Comparison of ENCODE assay signal across 9 cellular contexts in the genomic region with DNA sequence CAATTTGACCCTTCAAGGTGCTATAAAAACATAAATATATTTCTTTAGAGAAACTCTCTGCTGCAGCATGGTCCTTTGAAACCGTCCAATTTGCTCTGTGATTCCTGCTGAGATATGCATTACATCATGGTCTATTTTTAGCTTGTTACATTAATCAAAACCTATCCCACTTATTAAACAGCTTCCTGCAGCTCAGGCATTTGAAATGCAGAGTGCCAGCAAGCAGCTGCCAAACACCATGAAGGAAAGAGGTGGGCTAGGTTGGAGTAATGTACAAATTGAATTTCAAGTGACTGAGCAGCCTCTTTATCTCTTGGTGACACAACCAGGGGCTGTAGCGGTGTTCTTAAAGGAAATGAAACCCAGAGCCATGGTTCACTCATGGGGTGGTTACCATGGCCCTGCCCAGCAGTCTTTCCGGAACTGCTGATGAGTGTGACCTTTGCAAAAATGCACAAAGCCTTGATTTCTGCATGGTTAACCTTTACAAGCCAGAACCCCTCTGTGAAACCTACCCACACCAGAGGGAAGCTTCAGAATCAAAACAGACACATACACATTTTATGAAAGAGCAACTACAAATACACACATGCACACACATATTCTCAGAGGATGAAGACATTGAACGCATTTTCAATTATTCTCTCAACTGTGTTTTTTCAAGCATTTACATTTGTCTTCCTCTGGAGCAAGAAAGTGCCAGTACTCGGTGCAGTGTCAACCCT.
DNase-seq lines count a peak whose midpoint lies in the region; ATAC-seq, FAIRE-seq and TF ChIP-seq lines count a peak whose summit lies in the region.
"Had no signal": no experiment of that assay in that cellular context is flagged by ENCODE, and none has a peak within 500 bp of the region (broad histone marks: within the 10 kb centered on the region; RNA-seq: fewer than 3 reads in every experiment).

No MANE protein-coding gene starts in this region.

- peak; percentile 62 to 74 for ATAC-seq in CD4-positive, CD25-positive, alpha-beta regulatory T cell (ENCODE audit: low read depth in 2 of 2)
- ATAC-seq in GM18868 (IDR thresholded peaks at IDR 0.05; ENCODE audit: unreplicated experiment): peak; percentile 98
- peak; percentile 99 for ATAC-seq in HG02981 (IDR thresholded peaks at IDR 0.05; ENCODE audit: unreplicated experiment)
- ATAC-seq in sciatic nerve: peak; percentile 36
- no peak for ATAC-seq in aorta (ENCODE audit: low FRiP score)

- intact Hi-C loops in sciatic nerve (cut with DNase I) (no loop called here), aorta (cut with DNase I) (loop anchor here in 1 of 2 donors (10.0 kb wide), 2 partner anchors 157 to 387 kb away; a partner anchor contains a TSS)

- TF ChIP-seq CTCF in bronchial epithelial cell (IDR thresholded peaks at IDR 0.05; ENCODE audit: insufficient read depth, low read length, severe bottlenecking): no peak

- no peak for FAIRE-seq in bronchial epithelial cell (lab: Jason Lieb, UNC)

- no peaks in the 10 kb centered on the region for H3K36me3 Mint-ChIP-seq in CD4-positive, CD25-positive, alpha-beta regulatory T cell

- H3K27me3 ChIP-seq in CD4-positive, CD25-positive, alpha-beta regulatory T cell (ENCODE audit: control insufficient read depth, insufficient read depth, low read length): no peaks in the 10 kb centered on the region
- H3K27me3 ChIP-seq in bronchial epithelial cell (ENCODE audit: control insufficient read depth, insufficient read depth, low read length): no peaks in the 10 kb centered on the region
- H3K27me3 ChIP-seq in aorta (ENCODE audit: control insufficient read depth in 1 of 2, insufficient read depth in 2 of 2, low read length in 1 of 2): no peaks in the 10 kb centered on the region

- H3K9me3 ChIP-seq in CD4-positive, CD25-positive, alpha-beta regulatory T cell (ENCODE audit: control insufficient read depth in 2 of 2, low read length in 2 of 2): no peaks in the 10 kb centered on the region
- H3K9me3 ChIP-seq in aorta (ENCODE audit: control insufficient read depth, low read length): no peaks in the 10 kb centered on the region
- H3K9me3 ChIP-seq: thoracic aorta had no signal

- WGBS in aorta, 2 donors: 40 to 48% methylated on average over 5 of the region's 5 CpGs

- H3K27ac ChIP-seq in CD4-positive, CD25-positive, alpha-beta regulatory T cell (ENCODE audit: insufficient read depth, low read length, poor library complexity, severe bottlenecking): no peak overlapping the region
- no peak overlapping the region for H3K27ac ChIP-seq in aorta (ENCODE audit: low read depth in 1 of 2, low read length in 2 of 2)
- H3K27ac ChIP-seq: thoracic aorta had no signal

- no peaks in the 10 kb centered on the region for H3K36me3 ChIP-seq in CD4-positive, CD25-positive, alpha-beta regulatory T cell (ENCODE audit: control insufficient read depth, insufficient read depth, low read length)
- H3K36me3 ChIP-seq in bronchial epithelial cell (ENCODE audit: control insufficient read depth, insufficient read depth, low read length) (no peaks in the 10 kb centered on the region), aorta (ENCODE audit: control insufficient read depth in 1 of 2, insufficient read depth in 2 of 2, low read length in 1 of 2) (no peaks in the 10 kb centered on the region)
- H3K36me3 ChIP-seq: thoracic aorta had no signal

- H3K9me3 Mint-ChIP-seq in CD4-positive, CD25-positive, alpha-beta regulatory T cell: peaks cover 0 to 2% (median 0%) of the 10 kb centered on the region in 7 donors

- H3K27ac Mint-ChIP-seq in CD4-positive, CD25-positive, alpha-beta regulatory T cell: no peak overlapping the region

- H3K4me1 Mint-ChIP-seq in CD4-positive, CD25-positive, alpha-beta regulatory T cell: peaks cover 0 to 11% (median 0%) of the 10 kb centered on the region in 4 donors

- no peak overlapping the region for H3K4me3 Mint-ChIP-seq in CD4-positive, CD25-positive, alpha-beta regulatory T cell

- H3K4me1 ChIP-seq in CD4-positive, CD25-positive, alpha-beta regulatory T cell (ENCODE audit: control insufficient read depth, insufficient read depth, low read length, poor library complexity, severe bottlenecking): no peaks in the 10 kb centered on the region
- peaks cover 0 to 6% of the 10 kb centered on the region in 2 donors for H3K4me1 ChIP-seq in aorta (ENCODE audit: control insufficient read depth in 1 of 2, insufficient read depth in 2 of 2, low read length in 2 of 2)

- no peak overlapping the region for H3K4me3 ChIP-seq in CD4-positive, CD25-positive, alpha-beta regulatory T cell (ENCODE audit: low read depth, low read length)
- H3K4me3 ChIP-seq in bronchial epithelial cell (ENCODE audit: low read depth, low read length) (no peak overlapping the region), aorta (ENCODE audit: low read length in 2 of 2) (no peak overlapping the region)
- H3K4me3 ChIP-seq: thoracic aorta had no signal

- H3K27me3 Mint-ChIP-seq in CD4-positive, CD25-positive, alpha-beta regulatory T cell: no peaks in the 10 kb centered on the region

- DNase-seq in CD4-positive, CD25-positive, alpha-beta regulatory T cell: peak in 1 of 3 donors; percentile 28
- DNase-seq in NCI-H2227 (lab: John Stamatoyannopoulos, UW; ENCODE audit: unreplicated experiment) (peak; percentile 69), bronchial epithelial cell (ENCODE audit: low read depth) (peak; percentile 41), sciatic nerve (ENCODE audit: low spot score) (no peak), dedifferentiated amniotic fluid mesenchymal stem cell (ENCODE audit: extremely low spot score) (no peak), aorta (no peak)

Comparison
In these comparisons a context has a peak if more than half of its experiments do, and no peak if none do; other contexts are left out.
1. DNase-seq: peak in NCI-H2227 (single experiment) and bronchial epithelial cell (single experiment); none in sciatic nerve (single experiment), dedifferentiated amniotic fluid mesenchymal stem cell (single experiment) and aorta (0 of 2).